Comparison of ENCODE assay signal across 8 cellular contexts in the genomic region with DNA sequence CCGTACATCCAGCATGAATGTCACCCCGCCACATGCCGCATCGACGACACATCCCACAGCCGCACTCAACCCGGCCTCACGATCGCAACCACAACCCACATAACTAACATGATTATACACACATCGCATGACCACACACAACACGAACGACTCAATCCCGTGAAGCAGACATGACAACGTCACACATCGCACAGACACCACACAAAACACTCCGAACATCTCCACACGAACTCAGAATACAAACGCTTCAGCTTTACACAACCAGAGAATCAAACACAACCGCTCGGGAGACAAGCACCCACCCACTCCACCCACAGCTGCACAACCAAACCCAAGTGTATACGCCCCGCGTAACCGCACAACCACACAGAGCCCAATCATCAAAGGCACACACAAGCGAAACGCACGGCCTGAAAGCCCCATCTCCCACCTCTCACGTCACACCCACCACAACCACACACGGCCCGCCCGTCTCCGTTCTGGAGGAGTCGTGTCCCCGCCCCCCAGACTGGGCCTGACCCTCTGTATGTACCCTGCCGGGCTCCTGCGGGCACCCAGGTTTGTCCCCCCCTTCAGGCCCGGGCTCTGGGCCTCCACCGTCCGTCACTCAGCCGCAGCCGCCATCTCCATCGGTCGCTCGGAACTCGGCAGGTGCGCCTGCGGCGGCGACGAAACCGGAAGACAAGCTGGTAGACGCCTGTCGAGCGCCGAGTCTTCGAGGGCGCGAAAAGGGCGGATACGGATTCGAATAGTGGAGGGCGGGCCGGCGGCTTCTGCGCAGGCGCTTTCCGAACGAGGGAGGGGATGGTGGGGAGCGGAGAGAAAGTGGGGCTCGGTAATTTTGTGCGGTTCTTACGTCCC. TPM values are rescaled to one million over a fixed set of nuclear protein-coding genes. Genes with fewer than 3 reads are reported as not detected.
DNase-seq lines count a peak whose midpoint lies in the region; ATAC-seq and TF ChIP-seq lines count a peak whose summit lies in the region.

A gene (minus strand): TSS at position 646 of the 861 bp plus-strand sequence. CDS start 3,028 bp downstream, outside the sequence.

- peaks cover 5% of the 10 kb centered on the region for H3K36me3 Mint-ChIP-seq in activated naive CD8-positive, alpha-beta T cell treated with anti-CD3 and anti-CD28 coated beads for 36 hours
- H3K36me3 Mint-ChIP-seq in glutamatergic neuron (ENCODE audit: unreplicated experiment) = no peaks in the 10 kb centered on the region

- peak within 1 kb of the TSS; percentile 99 for H3K4me2 ChIP-seq in osteoblast (ENCODE audit: insufficient read depth, low read length)

- H3K9me3 ChIP-seq in osteoblast (ENCODE audit: low read depth, low read length) (no peaks in the 10 kb centered on the region), testis (no peaks in the 10 kb centered on the region)

- no peak for TF ChIP-seq POLR2A in testis (IDR thresholded peaks at IDR 0.05)

- H4K20me1 ChIP-seq in osteoblast (ENCODE audit: insufficient read depth, low read length) = no peaks in the 10 kb centered on the region

- H3K4me3 ChIP-seq in osteoblast (ENCODE audit: insufficient read depth, low read length) (peak within 1 kb of the TSS; percentile 86), testis (peak within 1 kb of the TSS; percentile 79 to 89)

- H3K36me3 ChIP-seq in osteoblast (ENCODE audit: insufficient read depth, low read length) = peaks cover 22% of the 10 kb centered on the region
- H3K36me3 ChIP-seq in testis (ENCODE audit: low read depth, missing control alignments) = no peaks in the 10 kb centered on the region

- H3K4me3 Mint-ChIP-seq in activated naive CD8-positive, alpha-beta T cell treated with anti-CD3 and anti-CD28 coated beads for 36 hours = peak within 1 kb of the TSS; percentile 84
- peak within 1 kb of the TSS; percentile 100 for H3K4me3 Mint-ChIP-seq in glutamatergic neuron (ENCODE audit: unreplicated experiment)

- POLR2A ChIA-PET in GM10248 (lab: Yijun Ruan, JAX) = interaction anchor here (0.7 to 1.4 kb wide), 3 partner anchors 10 to 610 kb away, joined by 3 to 7 read pairs (median 3); no protein-coding TSS in a partner anchor

- peak within 1 kb of the TSS; percentile 88 for H3K27ac Mint-ChIP-seq in activated naive CD8-positive, alpha-beta T cell treated with anti-CD3 and anti-CD28 coated beads for 36 hours
- H3K27ac Mint-ChIP-seq in glutamatergic neuron (ENCODE audit: unreplicated experiment) = peak within 1 kb of the TSS; percentile 87

- peak; percentile 88 for ATAC-seq in HG02588 (IDR thresholded peaks at IDR 0.05; ENCODE audit: unreplicated experiment)

- H3K27ac ChIP-seq in osteoblast (ENCODE audit: low read depth, low read length) = peak within 1 kb of the TSS; percentile 81
- peak within 1 kb of the TSS; percentile 83 to 84 for H3K27ac ChIP-seq in testis

- peak within 1 kb of the TSS; percentile 99 for H2AFZ ChIP-seq in osteoblast (ENCODE audit: low read length)

- H3K4me1 Mint-ChIP-seq in activated naive CD8-positive, alpha-beta T cell treated with anti-CD3 and anti-CD28 coated beads for 36 hours = peaks cover 19% of the 10 kb centered on the region
- H3K4me1 Mint-ChIP-seq in glutamatergic neuron (ENCODE audit: low read depth, unreplicated experiment) = peaks cover 8% of the 10 kb centered on the region

- DNase-seq in GM10248 (ENCODE audit: extremely low spot score) (peak; percentile 96), NCI-H1048 (lab: John Stamatoyannopoulos, UW) (peak; percentile 94), SKM-1 treated with dmso at 0.1 percent for 144 hours (lab: John Stamatoyannopoulos, UW; ENCODE audit: unreplicated experiment) (peak; percentile 94), glutamatergic neuron (peak; percentile 97), osteoblast (ENCODE audit: insufficient read length, low spot score, missing footprints) (peak; percentile 95), testis (peak; percentile 97)
- peak; percentile 97 for DNase-seq in activated naive CD8-positive, alpha-beta T cell treated with anti-CD3 and anti-CD28 coated beads for 36 hours

- WGBS in testis, 2 donors = 0 to 1% methylated on average over 46 to 70 of the region's 72 CpGs

- H3K27me3 Mint-ChIP-seq in activated naive CD8-positive, alpha-beta T cell treated with anti-CD3 and anti-CD28 coated beads for 36 hours = peaks cover 5% of the 10 kb centered on the region
- H3K27me3 Mint-ChIP-seq in glutamatergic neuron (ENCODE audit: unreplicated experiment) = peaks cover 1% of the 10 kb centered on the region

- H3K27me3 ChIP-seq in osteoblast (ENCODE audit: insufficient read depth, low read length) = no peaks in the 10 kb centered on the region
- H3K27me3 ChIP-seq in testis = no peaks in the 10 kb centered on the region

- intact Hi-C loops in testis (cut with DNase I; ENCODE audit: low total_unique reads) = no loop called here

- CTCF ChIA-PET in GM10248 (lab: Yijun Ruan, JAX) = interaction anchor here (0.7 to 3.4 kb wide), 13 partner anchors 10 to 169 kb away, joined by 3 to 28 read pairs (median 4); no protein-coding TSS in a partner anchor

- H3K4me1 ChIP-seq in osteoblast (ENCODE audit: insufficient read depth, low read length) (peaks cover 27% of the 10 kb centered on the region), testis (peaks cover 11% of the 10 kb centered on the region)

- peaks cover 33% of the 10 kb centered on the region for H3K79me2 ChIP-seq in osteoblast (ENCODE audit: insufficient read depth, low read length)

- TF ChIP-seq CTCF in GM10248 (IDR thresholded peaks at IDR 0.05; ENCODE audit: control extremely low read depth, extremely low read depth, low read depth, missing control alignments) (no peak), glutamatergic neuron (IDR thresholded peaks at IDR 0.05; ENCODE audit: partially characterized antibody, unreplicated experiment) (no peak), osteoblast (IDR thresholded peaks at IDR 0.05; ENCODE audit: extremely low read depth, low read depth, low read length) (no peak), testis (IDR thresholded peaks at IDR 0.05) (no peak)

- H3K9me3 Mint-ChIP-seq in activated naive CD8-positive, alpha-beta T cell treated with anti-CD3 and anti-CD28 coated beads for 36 hours = no peaks in the 10 kb centered on the region
- no peaks in the 10 kb centered on the region for H3K9me3 Mint-ChIP-seq in glutamatergic neuron (ENCODE audit: unreplicated experiment)

RNA-seq across cellular contexts. Expression of the gene that starts here (rescaled TPM):
- 1 to 10 TPM; 7.9 to 8.6 TPM for total RNA-seq in activated naive CD8-positive, alpha-beta T cell treated with anti-CD3 and anti-CD28 coated beads for 36 hours
- total RNA-seq in glutamatergic neuron (ENCODE audit: unreplicated experiment) = 29.4 TPM
- total RNA-seq in osteoblast = 23.9 TPM in 2 replicates
- total RNA-seq in testis = 10 to 100 TPM; 41.7 to 44.8 TPM
- 19.6 TPM for polyA plus RNA-seq in testis (ENCODE audit: insufficient read depth, low read depth, low replicate concordance)

Comparison
In these comparisons a context has a peak if more than half of its experiments do, and no peak if none do; other contexts are left out.
1. Peak in every context shown above with its lines: DNase-seq, ATAC-seq, H3K4me3 ChIP-seq and H3K27ac ChIP-seq.